In genomic region chr5:37918420-37918819, GRCh38 we compare ENCODE assay signal across 31 cellular contexts.
DNase-seq lines count a peak whose midpoint lies in the region; ATAC-seq, FAIRE-seq and TF ChIP-seq lines count a peak whose summit lies in the region.
"Had no signal": no experiment of that assay in that cellular context is flagged by ENCODE, and none has a peak within 500 bp of the region (broad histone marks: within the 10 kb centered on the region; RNA-seq: fewer than 3 reads in every experiment).

No MANE protein-coding gene starts in this region.

- TF ChIP-seq EP300 in tibial nerve (IDR thresholded peaks at IDR 0.05) = no peak

- no peak for TF ChIP-seq POLR2A in body of pancreas (IDR thresholded peaks at IDR 0.05)
- no peak for TF ChIP-seq POLR2A in heart left ventricle (IDR thresholded peaks at IDR 0.05)
- no peak for TF ChIP-seq POLR2A in tibial nerve (IDR thresholded peaks at IDR 0.05)

- ATAC-seq in body of pancreas (peak; percentile 88), heart left ventricle (peak; percentile 95 to 97 (median 97)), pancreas (peak; percentile 78 to 97 (median 90))
- ATAC-seq: activated CD4-positive, CD25-positive, alpha-beta regulatory T cell treated with anti-CD3 and anti-CD28 coated beads, Interleukin-2, amount 50 U/mL, for 24 hours; foreskin keratinocyte; GM12878; mucosa of descending colon; natural killer cell treated with Interleukin-12 subunit alpha and Interleukin-12 subunit beta and Interleukin-15 and Interleukin-18, amount 100 ng/mL, for 72 hours; stimulated activated naive CD8-positive, alpha-beta T cell treated with anti-CD3 and anti-CD28 coated beads, Interleukin-15, Interleukin-2, amounts not matched to agents 100 U/mL and 50 U/mL, for 24 hours; T-helper 17 cell had no signal

- H3K27ac Mint-ChIP-seq in CD8-positive, alpha-beta memory T cell = no peak overlapping the region
- H3K27ac Mint-ChIP-seq in MCF 10A (ENCODE audit: low read depth, unreplicated experiment) = no peak overlapping the region
- H3K27ac Mint-ChIP-seq: activated CD4-positive, alpha-beta memory T cell treated with anti-CD3 and anti-CD28 coated beads, Interleukin-2, amount 10 ng/mL, durations not matched to agents 7 days and 5 days; activated T-helper 1 cell treated with anti-CD3 and anti-CD28 coated beads, Interleukin-12 subunit alpha, Interleukin-12 subunit beta, Interleukin-2, Interleukin-4 antibody, amounts not matched to agents 30 ng/mL and 10 ng/mL and 1 ng/mL, durations not matched to agents 14 hours and 24 hours and 36 hours; natural killer cell treated with Interleukin-12 subunit alpha and Interleukin-12 subunit beta and Interleukin-15 and Interleukin-18, amount 100 ng/mL, for 72 hours; T-helper 17 cell had no signal

- CTCF ChIA-PET in CD8-positive, alpha-beta memory T cell (lab: Charles Lee) = no interaction called here
- CTCF ChIA-PET in MCF 10A (lab: Yijun Ruan, JAX) = interaction anchor here (0.6 to 2.1 kb wide), 5 partner anchors 8 to 885 kb away, joined by 3 to 7 read pairs (median 3); no protein-coding TSS in a partner anchor

- H3K36me3 ChIP-seq in body of pancreas (replicated peaks in 1 of 2; ENCODE audit: insufficient read depth in 1 of 2, low read depth in 2 of 2) = no peaks in the 10 kb centered on the region
- H3K36me3 ChIP-seq in heart left ventricle = no peaks in the 10 kb centered on the region
- H3K36me3 ChIP-seq in pancreas = no peaks in the 10 kb centered on the region
- no peaks in the 10 kb centered on the region for H3K36me3 ChIP-seq in CD8-positive, alpha-beta memory T cell (ENCODE audit: insufficient read depth, low read length)
- H3K36me3 ChIP-seq in tibial nerve = no peaks in the 10 kb centered on the region
- H3K36me3 ChIP-seq: brain microvascular endothelial cell, thoracic aorta, uterus had no signal

- DNase-seq in M059J (ENCODE audit: low read depth) (peak; percentile 9), body of pancreas (peak; percentile 26 to 58 (median 40)), heart left ventricle (peak in 2 of 5 donors; percentile 57 to 58), pancreas (peak in 3 of 6 donors; percentile 9 to 30 (median 22)), tibial nerve (ENCODE audit: low spot score in 2 of 2) (no peak), MCF 10A (ENCODE audit: unreplicated experiment) (no peak)
- DNase-seq in CD8-positive, alpha-beta memory T cell = no peak
- DNase-seq: activated CD4-positive, alpha-beta memory T cell treated with anti-CD3 and anti-CD28 coated beads, Interleukin-2, amount 10 ng/mL, durations not matched to agents 7 days and 5 days; activated CD8-positive, alpha-beta memory T cell treated with anti-CD3 and anti-CD28 coated beads, Interleukin-2, amount 50 U/mL, for 4 hours; activated naive CD4-positive, alpha-beta T cell treated with Interleukin-2 at 50 U/mL for 16 hours; brain microvascular endothelial cell; foreskin keratinocyte; kidney glomerular epithelial cell; mammary epithelial cell; mucosa of descending colon; NCI-H1105 treated with DMSO at 0.1 percent for 48 hours; NCI-H1930; NCI-H526; NK-92 treated with Interleukin-12 subunit alpha and Interleukin-12 subunit beta, amount 100 ng/mL, for 24 hours; PC-9; SHP77; stimulated activated CD4-positive, alpha-beta T cell treated with anti-CD3 and anti-CD28 coated beads, Interleukin-1b, Interleukin-23, amount 100 ng/mL, for 48 hours; stimulated activated naive CD8-positive, alpha-beta T cell treated with anti-CD3 and anti-CD28 coated beads, Interleukin-15, Interleukin-2, amounts not matched to agents 100 U/mL and 50 U/mL, for 24 hours; T-helper 17 cell; uterus had no signal

- H3K27me3 ChIP-seq in body of pancreas (no peaks in the 10 kb centered on the region), heart left ventricle (no peaks in the 10 kb centered on the region), pancreas (no peaks in the 10 kb centered on the region), tibial nerve (no peaks in the 10 kb centered on the region)
- no peaks in the 10 kb centered on the region for H3K27me3 ChIP-seq in CD8-positive, alpha-beta memory T cell (ENCODE audit: insufficient read depth, low read length, poor library complexity, severe bottlenecking)
- H3K27me3 ChIP-seq: foreskin keratinocyte, uterus had no signal

- H3K9me3 ChIP-seq in body of pancreas (no peaks in the 10 kb centered on the region), heart left ventricle (peaks cover 0 to 5% (median 0%) of the 10 kb centered on the region in 12 donors), pancreas (no peaks in the 10 kb centered on the region), tibial nerve (peaks cover 0 to 5% (median 0%) of the 10 kb centered on the region in 4 donors)
- no peaks in the 10 kb centered on the region for H3K9me3 ChIP-seq in CD8-positive, alpha-beta memory T cell (ENCODE audit: low read length)
- H3K9me3 ChIP-seq: mucosa of descending colon, thoracic aorta, uterus had no signal

- 13 to 19% methylated on average over 1 of the region's 1 CpG for WGBS in body of pancreas, 2 donors
- WGBS in heart left ventricle, 4 donors = 3 to 25% (median 7%) methylated on average over 1 of the region's 1 CpG
- 4 to 14% methylated on average over 1 of the region's 1 CpG for WGBS in pancreas, 2 donors
- WGBS in tibial nerve, 2 donors = 54 to 65% methylated on average over 1 of the region's 1 CpG

- H3K4me1 Mint-ChIP-seq in CD8-positive, alpha-beta memory T cell = no peaks in the 10 kb centered on the region
- no peaks in the 10 kb centered on the region for H3K4me1 Mint-ChIP-seq in MCF 10A (ENCODE audit: insufficient read depth, unreplicated experiment)
- H3K4me1 Mint-ChIP-seq: activated CD4-positive, alpha-beta memory T cell treated with anti-CD3 and anti-CD28 coated beads, Interleukin-2, amount 10 ng/mL, durations not matched to agents 7 days and 5 days; T-helper 17 cell had no signal

- BruUV-seq in MCF 10A (replicated peaks; lab: Mats Ljungman, UMichigan) = no TSS peak

- FAIRE-seq in pancreas (lab: Jason Lieb, UNC) = no peak
- FAIRE-seq: endothelial cell of umbilical vein, GM12878 had no signal

- TF ChIP-seq CTCF in body of pancreas (IDR thresholded peaks at IDR 0.05) = no peak
- no peak for TF ChIP-seq CTCF in heart left ventricle (IDR thresholded peaks at IDR 0.05)
- no peak for TF ChIP-seq CTCF in pancreas (IDR thresholded peaks at IDR 0.05)
- no peak for TF ChIP-seq CTCF in tibial nerve (IDR thresholded peaks at IDR 0.05)
- no peak for TF ChIP-seq CTCF in MCF 10A (IDR thresholded peaks at IDR 0.05; ENCODE audit: unreplicated experiment)

- peaks cover 0 to 5% (median 0%) of the 10 kb centered on the region in 5 donors for H3K9me3 Mint-ChIP-seq in CD8-positive, alpha-beta memory T cell
- no peaks in the 10 kb centered on the region for H3K9me3 Mint-ChIP-seq in MCF 10A (ENCODE audit: unreplicated experiment)
- H3K9me3 Mint-ChIP-seq: activated CD4-positive, alpha-beta memory T cell treated with anti-CD3 and anti-CD28 coated beads, Interleukin-2, amount 10 ng/mL, durations not matched to agents 7 days and 5 days; activated T-helper 1 cell treated with anti-CD3 and anti-CD28 coated beads, Interleukin-12 subunit alpha, Interleukin-12 subunit beta, Interleukin-2, Interleukin-4 antibody, amounts not matched to agents 30 ng/mL and 10 ng/mL and 1 ng/mL, durations not matched to agents 14 hours and 24 hours and 36 hours had no signal

- no peak overlapping the region for H3K4me3 Mint-ChIP-seq in CD8-positive, alpha-beta memory T cell
- no peak overlapping the region for H3K4me3 Mint-ChIP-seq in MCF 10A (ENCODE audit: unreplicated experiment)
- H3K4me3 Mint-ChIP-seq: activated CD4-positive, alpha-beta memory T cell treated with anti-CD3 and anti-CD28 coated beads, Interleukin-2, amount 10 ng/mL, durations not matched to agents 7 days and 5 days; activated T-helper 1 cell treated with anti-CD3 and anti-CD28 coated beads, Interleukin-12 subunit alpha, Interleukin-12 subunit beta, Interleukin-2, Interleukin-4 antibody, amounts not matched to agents 30 ng/mL and 10 ng/mL and 1 ng/mL, durations not matched to agents 14 hours and 24 hours and 36 hours; natural killer cell treated with Interleukin-12 subunit alpha and Interleukin-12 subunit beta and Interleukin-15 and Interleukin-18, amount 100 ng/mL, for 72 hours; T-helper 17 cell had no signal

- peaks cover 1 to 11% of the 10 kb centered on the region in 2 donors for H3K27me3 Mint-ChIP-seq in CD8-positive, alpha-beta memory T cell
- no peaks in the 10 kb centered on the region for H3K27me3 Mint-ChIP-seq in MCF 10A (ENCODE audit: insufficient read depth, unreplicated experiment)

- H3K4me3 ChIP-seq in body of pancreas = no peak overlapping the region
- no peak overlapping the region for H3K4me3 ChIP-seq in heart left ventricle
- no peak overlapping the region for H3K4me3 ChIP-seq in pancreas
- H3K4me3 ChIP-seq in CD8-positive, alpha-beta memory T cell (ENCODE audit: low read length) = no peak overlapping the region
- H3K4me3 ChIP-seq in tibial nerve = no peak overlapping the region
- H3K4me3 ChIP-seq: GM12878, mucosa of descending colon, PC-9, thoracic aorta, uterus had no signal

- H3K4me1 ChIP-seq in body of pancreas (peaks cover 9% of the 10 kb centered on the region), heart left ventricle (peaks cover 0 to 10% (median 0%) of the 10 kb centered on the region in 12 donors), pancreas (no peaks in the 10 kb centered on the region), tibial nerve (no peaks in the 10 kb centered on the region)
- H3K4me1 ChIP-seq in CD8-positive, alpha-beta memory T cell (ENCODE audit: insufficient read depth, low read length) = no peaks in the 10 kb centered on the region
- H3K4me1 ChIP-seq: foreskin keratinocyte, uterus had no signal

- no peaks in the 10 kb centered on the region for H3K36me3 Mint-ChIP-seq in CD8-positive, alpha-beta memory T cell
- no peaks in the 10 kb centered on the region for H3K36me3 Mint-ChIP-seq in MCF 10A (ENCODE audit: insufficient read depth, unreplicated experiment)
- H3K36me3 Mint-ChIP-seq: natural killer cell treated with Interleukin-12 subunit alpha and Interleukin-12 subunit beta and Interleukin-15 and Interleukin-18, amount 100 ng/mL, for 72 hours had no signal

- H3K27ac ChIP-seq in body of pancreas (no peak overlapping the region), heart left ventricle (peak overlapping the region in 1 of 12 donors; percentile 13), pancreas (no peak overlapping the region), tibial nerve (no peak overlapping the region)
- no peak overlapping the region for H3K27ac ChIP-seq in CD8-positive, alpha-beta memory T cell (ENCODE audit: low read depth, low read length)
- H3K27ac ChIP-seq: brain microvascular endothelial cell, foreskin keratinocyte, PC-9, thoracic aorta, uterus had no signal

- intact Hi-C loops in body of pancreas (cut with DNase I) = no loop called here
- intact Hi-C loops in heart left ventricle (cut with DNase I) = no loop called here
- intact Hi-C loops in pancreas (cut with DNase I) = no loop called here
- intact Hi-C loops in MCF 10A (cut with micrococcal nuclease) = no loop called here

- POLR2A ChIA-PET in CD8-positive, alpha-beta memory T cell (lab: Charles Lee) = no interaction called here
- POLR2A ChIA-PET in MCF 10A (lab: Yijun Ruan, JAX) = interaction anchor here (0.7 kb wide), 3 partner anchors 24 to 89 kb away, joined by 3 to 4 read pairs (median 3); no protein-coding TSS in a partner anchor

Comparison
In these comparisons a context has a peak if more than half of its experiments do, and no peak if none do; other contexts are left out.
1. DNase-seq: peak in M059J (single experiment) and body of pancreas (4 of 4); none in CD8-positive, alpha-beta memory T cell (0 of 5), tibial nerve (0 of 2) and MCF 10A (single experiment).
2. Peak in every context shown above with its lines, with median percentiles within 50 percentile points of each other: ATAC-seq.